ENCODE assay signal across 11 cellular contexts in genomic region chr1:58886611-58887010, GRCh38.
DNase-seq lines count a peak whose midpoint lies in the region; FAIRE-seq and TF ChIP-seq lines count a peak whose summit lies in the region.
"Had no signal": no experiment of that assay in that cellular context is flagged by ENCODE, and none has a peak within 500 bp of the region (broad histone marks: within the 10 kb centered on the region; RNA-seq: fewer than 3 reads in every experiment).

No MANE protein-coding gene starts in this region.

- H3K36me3 ChIP-seq in KMS-11 (ENCODE audit: insufficient read depth): no peaks in the 10 kb centered on the region
- H3K36me3 ChIP-seq in muscle layer of colon (ENCODE audit: insufficient read depth, low read length): no peaks in the 10 kb centered on the region
- no peaks in the 10 kb centered on the region for H3K36me3 ChIP-seq in testis (ENCODE audit: low read depth, missing control alignments)

- TF ChIP-seq CTCF in KMS-11 (conservative IDR thresholded peaks at IDR 0.05; ENCODE audit: low read depth, low read length) (no peak), testis (IDR thresholded peaks at IDR 0.05) (no peak)

- H3K4me2 ChIP-seq in KMS-11: peak overlapping the region; percentile 51; the same call in 1 of the 2 replicates

- no peak for FAIRE-seq in frontal cortex (lab: Jason Lieb, UNC)
- FAIRE-seq: endothelial cell of umbilical vein had no signal

- no peaks in the 10 kb centered on the region for H3K79me2 ChIP-seq in KMS-11 (ENCODE audit: insufficient read depth, low read depth)

- H3K27me3 ChIP-seq in KMS-11 (ENCODE audit: insufficient read depth, low read depth) (no peaks in the 10 kb centered on the region), muscle layer of colon (ENCODE audit: control insufficient read depth in 1 of 2, insufficient read depth in 2 of 2, low read length in 2 of 2) (no peaks in the 10 kb centered on the region), testis (no peaks in the 10 kb centered on the region)

- H2AFZ ChIP-seq in KMS-11 (ENCODE audit: low read depth): peak overlapping the region; percentile 44

- WGBS in testis, 2 donors: 50 to 52% methylated on average over 4 of the region's 4 CpGs

- H3K9ac ChIP-seq in KMS-11 (no peak overlapping the region; the same call in 1 of the 2 replicates), muscle layer of colon (ENCODE audit: low read length) (no peak overlapping the region)

- no peak for TF ChIP-seq POLR2A in testis (IDR thresholded peaks at IDR 0.05)

- no peaks in the 10 kb centered on the region for H4K20me1 ChIP-seq in KMS-11 (ENCODE audit: insufficient read depth)

- intact Hi-C loops in testis (cut with DNase I; ENCODE audit: low total_unique reads): no loop called here

- peak overlapping the region; percentile 68 for H3K27ac ChIP-seq in KMS-11
- peak overlapping the region; percentile 78 for H3K27ac ChIP-seq in cingulate gyrus (ENCODE audit: low read depth, low read length)
- H3K27ac ChIP-seq in muscle layer of colon (ENCODE audit: low read depth, low read length): peak overlapping the region; percentile 3
- H3K27ac ChIP-seq in testis: peak overlapping the region; percentile 33 to 66

- H3K4me1 ChIP-seq in KMS-11 (ENCODE audit: low read depth, poor library complexity, severe bottlenecking) (peaks cover 58% of the 10 kb centered on the region), muscle layer of colon (ENCODE audit: insufficient read depth, low read length) (peaks cover 12% of the 10 kb centered on the region), testis (peaks cover 31% of the 10 kb centered on the region)

- no peaks in the 10 kb centered on the region for H3K9me3 ChIP-seq in muscle layer of colon (ENCODE audit: low read length)
- H3K9me3 ChIP-seq in testis: no peaks in the 10 kb centered on the region

- no peak overlapping the region for H3K4me3 ChIP-seq in KMS-11 (IDR thresholded peaks at IDR 0.05; ENCODE audit: insufficient read depth, low read depth, low read length)
- H3K4me3 ChIP-seq in muscle layer of colon (ENCODE audit: low read depth in 1 of 2, low read length in 2 of 2): no peak overlapping the region
- no peak overlapping the region for H3K4me3 ChIP-seq in testis

- DNase-seq in testis (peak; percentile 46), frontal cortex (ENCODE audit: low spot score in 2 of 2) (no peak), NCI-H774 (lab: John Stamatoyannopoulos, UW) (no peak), iPS-NIHi7 (ENCODE audit: extremely low spot score) (no peak)
- DNase-seq: activated CD4-positive, CD25-positive, alpha-beta regulatory T cell; Calu3; NCI-H510A treated with DMSO at 0.1 percent for 48 hours had no signal

Comparison
In these comparisons a context has a peak if more than half of its experiments do, and no peak if none do; other contexts are left out.
1. H3K27ac ChIP-seq: peak in every context shown above with its lines; median percentile 78 in cingulate gyrus; 68 in KMS-11; 50 in testis; 3 in muscle layer of colon.